10 cellular contexts compared by ENCODE assay signal in the genomic region with DNA sequence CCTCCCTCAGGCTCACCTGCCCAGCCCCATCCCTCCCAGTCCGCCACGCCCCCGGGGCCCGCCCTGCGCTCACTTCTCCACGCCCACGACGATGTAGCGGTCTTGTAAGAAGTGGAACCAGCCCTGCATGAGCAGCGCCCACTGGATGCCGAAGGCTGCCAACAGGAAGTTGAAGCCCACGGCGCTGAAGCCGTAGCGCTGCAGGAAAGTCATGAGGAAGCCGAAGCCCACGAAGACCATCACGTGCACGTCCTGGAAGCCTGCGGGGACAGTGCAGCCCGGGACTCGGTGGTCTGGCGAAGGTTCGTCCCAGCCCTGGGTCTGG. TPM values are rescaled to one million over a fixed set of nuclear protein-coding genes. Genes with fewer than 3 reads are reported as not detected.
DNase-seq lines count a peak whose midpoint lies in the region; ATAC-seq and TF ChIP-seq lines count a peak whose summit lies in the region.
"Had no signal": no experiment of that assay in that cellular context is flagged by ENCODE, and none has a peak within 500 bp of the region (broad histone marks: within the 10 kb centered on the region; RNA-seq: fewer than 3 reads in every experiment).

No MANE protein-coding gene starts in this region.

- no peaks in the 10 kb centered on the region for H3K36me3 ChIP-seq in DOHH2 (ENCODE audit: control insufficient read depth, low read length)
- H3K36me3 ChIP-seq in Peyer's patch: no peaks in the 10 kb centered on the region

- no peak for TF ChIP-seq CTCF in DOHH2 (IDR thresholded peaks at IDR 0.05; ENCODE audit: low read depth, low read length, poor library complexity, severe bottlenecking)
- TF ChIP-seq CTCF in Peyer's patch (IDR thresholded peaks at IDR 0.05): no peak
- no peak for TF ChIP-seq CTCF in osteocyte (IDR thresholded peaks at IDR 0.05)

- no peaks in the 10 kb centered on the region for H3K4me1 Mint-ChIP-seq in osteocyte (ENCODE audit: unreplicated experiment)

- H3F3A ChIP-seq in DOHH2 (ENCODE audit: control insufficient read depth, insufficient read depth): no peaks in the 10 kb centered on the region

- H3K9me3 Mint-ChIP-seq in osteocyte (ENCODE audit: unreplicated experiment): no peaks in the 10 kb centered on the region

- no peaks in the 10 kb centered on the region for H3K9me2 ChIP-seq in DOHH2 (replicated peaks; ENCODE audit: control insufficient read depth, low read length)

- H3K4me3 Mint-ChIP-seq in osteocyte (ENCODE audit: unreplicated experiment): no peak overlapping the region

- no peaks in the 10 kb centered on the region for H3K4me1 ChIP-seq in DOHH2 (ENCODE audit: control insufficient read depth, low read length)
- no peaks in the 10 kb centered on the region for H3K4me1 ChIP-seq in Peyer's patch

- H3K27ac Mint-ChIP-seq in osteocyte (ENCODE audit: unreplicated experiment): no peak overlapping the region

- H4K20me1 ChIP-seq in DOHH2 (ENCODE audit: control insufficient read depth, insufficient read depth, low read depth, low read length): no peaks in the 10 kb centered on the region

- intact Hi-C loops in sciatic nerve (cut with DNase I): no loop called here

- peak in 2 of 3 donors; percentile 36 to 55 for DNase-seq in Peyer's patch
- DNase-seq in activated naive CD4-positive, alpha-beta T cell treated with anti-CD3 and anti-CD28 coated beads, Interleukin-2, amount 50 U/mL, for 16 hours: peak; percentile 45
- DNase-seq in sciatic nerve (ENCODE audit: low spot score): peak; percentile 59
- DNase-seq in kidney glomerular epithelial cell (lab: John Stamatoyannopoulos, UW): no peak
- no peak for DNase-seq in ACHN
- DNase-seq in osteocyte (ENCODE audit: extremely low spot score, unreplicated experiment): no peak
- DNase-seq: NCI-H187 had no signal

- ATAC-seq in sciatic nerve (no peak), HG03378 (IDR thresholded peaks at IDR 0.05; ENCODE audit: unreplicated experiment) (no peak)

- H3K4me2 ChIP-seq in DOHH2 (ENCODE audit: low read length): peak overlapping the region; percentile 37

- H3K4me3 ChIP-seq in DOHH2 (ENCODE audit: low read length) (0 out of 2 replicates have a peak overlapping the region, but pooled peaks have one; percentile 13), Peyer's patch (no peak overlapping the region)

- H3K79me2 ChIP-seq in DOHH2 (ENCODE audit: control insufficient read depth, low read length): no peaks in the 10 kb centered on the region

- no peaks in the 10 kb centered on the region for H3K36me3 Mint-ChIP-seq in osteocyte (ENCODE audit: unreplicated experiment)

- no peaks in the 10 kb centered on the region for H3K9me3 ChIP-seq in DOHH2 (ENCODE audit: control insufficient read depth, insufficient read depth, low read length)
- H3K9me3 ChIP-seq in Peyer's patch: no peaks in the 10 kb centered on the region

- H3K27me3 Mint-ChIP-seq in osteocyte (ENCODE audit: unreplicated experiment): peaks cover 52% of the 10 kb centered on the region

- H3K27me3 ChIP-seq in DOHH2 (ENCODE audit: control insufficient read depth, low read length): peaks cover 16% of the 10 kb centered on the region; the same call in 1 of the 2 replicates
- no peaks in the 10 kb centered on the region for H3K27me3 ChIP-seq in Peyer's patch

- H3K27ac ChIP-seq in DOHH2 (ENCODE audit: low read depth, low read length) (no peak overlapping the region), Peyer's patch (no peak overlapping the region)

- TF ChIP-seq POLR2A in Peyer's patch (IDR thresholded peaks at IDR 0.05): no peak

- in situ Hi-C loops in ACHN (cut with HindIII; ENCODE audit: low pct_ligation_motif_present, low pct_unique_long_range_greater_than_20kb, low sequenced_read_pairs): no loop called here

RNA-seq across cellular contexts. Expression of a gene that starts 9.7 kb away (rescaled TPM):
- total RNA-seq in Peyer's patch (not detected), sciatic nerve (not detected), osteocyte (not detected in 2 replicates)
- total RNA-seq: pulmonary artery endothelial cell had no signal

Comparison
In these comparisons a context has a peak if more than half of its experiments do, and no peak if none do; other contexts are left out.
1. DNase-seq: peak in Peyer's patch (2 of 3), activated naive CD4-positive, alpha-beta T cell treated with anti-CD3 and anti-CD28 coated beads, Interleukin-2, amount 50 U/mL, for 16 hours (single experiment) and sciatic nerve (single experiment); none in kidney glomerular epithelial cell (single experiment), ACHN (single experiment) and osteocyte (single experiment).